Comparison of ENCODE assay signal across 9 cellular contexts in the genomic region with DNA sequence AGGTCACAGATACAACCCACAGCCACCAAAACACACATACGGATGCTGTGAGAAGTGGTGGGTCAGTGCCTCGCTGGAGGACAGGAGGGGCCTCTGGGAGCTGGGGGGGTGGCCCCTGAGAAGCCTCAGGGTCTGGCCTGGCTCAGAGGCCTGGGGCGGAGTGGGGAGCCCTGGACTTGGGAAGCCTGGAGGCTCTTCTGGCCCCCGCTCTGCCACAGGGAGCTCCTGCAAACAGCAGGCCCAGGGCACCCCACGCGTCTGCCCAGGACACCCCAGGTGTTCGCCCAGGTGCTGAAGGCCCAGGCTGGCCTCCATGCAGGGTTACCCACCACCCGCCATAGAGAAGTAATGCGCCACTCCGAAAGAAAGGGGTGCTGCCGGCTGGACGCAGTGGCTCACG. TPM values are rescaled to one million over a fixed set of nuclear protein-coding genes. Genes with fewer than 3 reads are reported as not detected.
DNase-seq lines count a peak whose midpoint lies in the region; ATAC-seq and TF ChIP-seq lines count a peak whose summit lies in the region.
"Had no signal": no experiment of that assay in that cellular context is flagged by ENCODE, and none has a peak within 500 bp of the region (broad histone marks: within the 10 kb centered on the region; RNA-seq: fewer than 3 reads in every experiment).

No MANE protein-coding gene starts in this region.

- H3K27ac ChIP-seq in transverse colon = peak overlapping the region; percentile 80 to 88 (median 84)

- 60 to 93% methylated on average over 1 to 12 of the region's 13 CpGs for WGBS in transverse colon (ENCODE audit: low coverage in 1 of 2), 2 donors

- H3K4me3 Mint-ChIP-seq in activated naive CD4-positive, alpha-beta T cell treated with anti-CD3 and anti-CD28 coated beads, Interleukin-2, amount 50 U/mL, for 24 hours = peak overlapping the region; percentile 39

- no peaks in the 10 kb centered on the region for H3K9me3 ChIP-seq in adipocyte (ENCODE audit: control insufficient read depth, low read length)
- H3K9me3 ChIP-seq in mucosa of stomach (ENCODE audit: control insufficient read depth, low read length) = no peaks in the 10 kb centered on the region
- H3K9me3 ChIP-seq in transverse colon = no peaks in the 10 kb centered on the region

- no peak for TF ChIP-seq EP300 in transverse colon (IDR thresholded peaks at IDR 0.05; ENCODE audit: low read depth)

- intact Hi-C loops in transverse colon (cut with DNase I; ENCODE audit: low total_unique reads) = no loop called here

- no peak for TF ChIP-seq CTCF in transverse colon (IDR thresholded peaks at IDR 0.05)

- H3K9ac ChIP-seq in adipocyte (ENCODE audit: low read length) (peak overlapping the region; percentile 67), mucosa of stomach (ENCODE audit: low read length) (peak overlapping the region; percentile 90)

- H3K9me3 Mint-ChIP-seq in activated naive CD4-positive, alpha-beta T cell treated with anti-CD3 and anti-CD28 coated beads, Interleukin-2, amount 50 U/mL, for 24 hours = no peaks in the 10 kb centered on the region
- no peaks in the 10 kb centered on the region for H3K9me3 Mint-ChIP-seq in activated naive CD4-positive, alpha-beta T cell treated with anti-CD3 and anti-CD28 coated beads, Interleukin-2, amount 50 U/mL, for 72 hours

- in situ Hi-C loops in transverse colon (cut with MboI; ENCODE audit: low pct_ligation_motif_present in 1 of 4, low pct_unique_long_range_greater_than_20kb in 1 of 4, low sequenced_read_pairs in 3 of 4) = no loop called here

- H3K27ac Mint-ChIP-seq in activated naive CD4-positive, alpha-beta T cell treated with anti-CD3 and anti-CD28 coated beads, Interleukin-2, amount 50 U/mL, for 24 hours = no peak overlapping the region
- H3K27ac Mint-ChIP-seq in activated naive CD4-positive, alpha-beta T cell treated with anti-CD3 and anti-CD28 coated beads, Interleukin-2, amount 50 U/mL, for 72 hours = peak overlapping the region in 1 of 2 donors; percentile 80

- H3K4me1 ChIP-seq in adipocyte (ENCODE audit: control insufficient read depth, insufficient read depth, low read length) (peaks cover 26% of the 10 kb centered on the region), mucosa of stomach (ENCODE audit: control insufficient read depth, insufficient read depth, low read length) (peaks cover 22% of the 10 kb centered on the region), transverse colon (peaks cover 7 to 40% (median 22%) of the 10 kb centered on the region in 4 donors)

- no peaks in the 10 kb centered on the region for H3K27me3 Mint-ChIP-seq in activated naive CD4-positive, alpha-beta T cell treated with anti-CD3 and anti-CD28 coated beads, Interleukin-2, amount 50 U/mL, for 24 hours

- no peak for DNase-seq in activated naive CD4-positive, alpha-beta T cell treated with anti-CD3 and anti-CD28 coated beads, Interleukin-2, amount 50 U/mL, for 72 hours (ENCODE audit: low spot score in 2 of 2)
- DNase-seq in adipocyte (ENCODE audit: low read depth) (no peak), transverse colon (no peak), NAMALWA (ENCODE audit: low spot score) (no peak)
- DNase-seq in central memory CD4-positive, alpha-beta T cell = no peak
- DNase-seq: NCI-H524 had no signal

- ATAC-seq in activated naive CD4-positive, alpha-beta T cell treated with anti-CD3 and anti-CD28 coated beads, Interleukin-2, amount 50 U/mL, for 72 hours = no peak
- ATAC-seq in HG02981 (IDR thresholded peaks at IDR 0.05; ENCODE audit: unreplicated experiment) = no peak

- no peak overlapping the region for H3K4me3 ChIP-seq in adipocyte (ENCODE audit: low read length)
- peak overlapping the region; percentile 75 for H3K4me3 ChIP-seq in mucosa of stomach (ENCODE audit: low read length)
- H3K4me3 ChIP-seq in transverse colon = peak overlapping the region in 1 of 4 donors; percentile 56

- H3K27me3 ChIP-seq in adipocyte (replicated peaks; ENCODE audit: control insufficient read depth, insufficient read depth, low read length) = no peaks in the 10 kb centered on the region
- H3K27me3 ChIP-seq in mucosa of stomach (ENCODE audit: control insufficient read depth, insufficient read depth, low read length) = no peaks in the 10 kb centered on the region
- no peaks in the 10 kb centered on the region for H3K27me3 ChIP-seq in transverse colon

- peaks cover 5% of the 10 kb centered on the region for H3K36me3 Mint-ChIP-seq in activated naive CD4-positive, alpha-beta T cell treated with anti-CD3 and anti-CD28 coated beads, Interleukin-2, amount 50 U/mL, for 24 hours
- H3K36me3 Mint-ChIP-seq in activated naive CD4-positive, alpha-beta T cell treated with anti-CD3 and anti-CD28 coated beads, Interleukin-2, amount 50 U/mL, for 72 hours = peaks cover 9 to 12% of the 10 kb centered on the region in 2 donors

- no peak for TF ChIP-seq POLR2A in transverse colon (IDR thresholded peaks at IDR 0.05)

- H3K4me1 Mint-ChIP-seq in activated naive CD4-positive, alpha-beta T cell treated with anti-CD3 and anti-CD28 coated beads, Interleukin-2, amount 50 U/mL, for 24 hours = peaks cover 32% of the 10 kb centered on the region

- peaks cover 7% of the 10 kb centered on the region for H3K36me3 ChIP-seq in adipocyte (ENCODE audit: control insufficient read depth, insufficient read depth, low read length, severe bottlenecking)
- H3K36me3 ChIP-seq in mucosa of stomach (ENCODE audit: control insufficient read depth, insufficient read depth, low read length) = no peaks in the 10 kb centered on the region
- H3K36me3 ChIP-seq in transverse colon = no peaks in the 10 kb centered on the region

RNA-seq across cellular contexts. Expression of gene THAP4, which starts 25.9 kb away (rescaled TPM):
- 10 to 100 TPM; 42.2 to 45.8 TPM for total RNA-seq in activated naive CD4-positive, alpha-beta T cell treated with anti-CD3 and anti-CD28 coated beads, Interleukin-2, amount 50 U/mL, for 72 hours
- 100 to 1,000 TPM in 1 of 4 donors, 10 to 100 TPM in 3; 65.1 to 142 (median 82.8) TPM for total RNA-seq in transverse colon

RNA-seq across cellular contexts. Expression of gene ATG4B, which starts 26.4 kb away (rescaled TPM):
- 100 to 1,000 TPM; 103 to 107 TPM for total RNA-seq in activated naive CD4-positive, alpha-beta T cell treated with anti-CD3 and anti-CD28 coated beads, Interleukin-2, amount 50 U/mL, for 72 hours
- total RNA-seq in transverse colon = 100 to 1,000 TPM in 3 of 4 donors, 10 to 100 TPM in 1; 62.9 to 400 (median 137) TPM

RNA-seq across cellular contexts. Expression of gene BOK, which starts 52.5 kb away (rescaled TPM):
- total RNA-seq in activated naive CD4-positive, alpha-beta T cell treated with anti-CD3 and anti-CD28 coated beads, Interleukin-2, amount 50 U/mL, for 72 hours = under 1 TPM in 1 of 2 donors, not detected in 1; 0.35 TPM
- 10 to 100 TPM; 21.0 to 84.2 (median 24.4) TPM for total RNA-seq in transverse colon

Comparison
In these comparisons a context has a peak if more than half of its experiments do, and no peak if none do; other contexts are left out.
1. RNA of gene BOK, which starts 52.5 kb away (total RNA-seq): 21.0 to 84.2 TPM in transverse colon; 0.35 TPM in activated naive CD4-positive, alpha-beta T cell treated with anti-CD3 and anti-CD28 coated beads, Interleukin-2, amount 50 U/mL, for 72 hours; every median in the first group is over 10 times any median in the second.